In genomic region chr7:74083928-74084721, GRCh38 we compare ENCODE assay signal across 8 cellular contexts. TPM values are rescaled to one million over a fixed set of nuclear protein-coding genes. Genes with fewer than 3 reads are reported as not detected.
DNase-seq lines count a peak whose midpoint lies in the region; ATAC-seq and TF ChIP-seq lines count a peak whose summit lies in the region.

No MANE protein-coding gene starts in this region.

- ATAC-seq in Right ventricle myocardium inferior = peak; percentile 25
- ATAC-seq in HG02943 (IDR thresholded peaks at IDR 0.05; ENCODE audit: low read depth, unreplicated experiment) = peak; percentile 32
- peak; percentile 17 to 41 (median 31) for ATAC-seq in heart left ventricle

- TF ChIP-seq POLR2A in heart left ventricle (IDR thresholded peaks at IDR 0.05) = no peak
- no peak for TF ChIP-seq POLR2A in prostate gland (IDR thresholded peaks at IDR 0.05)

- intact Hi-C loops in Right ventricle myocardium inferior (cut with DNase I) = no loop called here
- intact Hi-C loops in cardiac septum (cut with DNase I) = loop anchor here (5.0 kb wide), 1 partner anchor 88 kb away; the partner anchor contains the start of gene EIF4H
- intact Hi-C loops in heart left ventricle (cut with DNase I) = loop anchor here in 3 of 10 donors (5.0 to 10.0 kb wide), 2 partner anchors 91 to 93 kb away; partner anchors contain the start of gene EIF4H (in 2 of the 3)
- intact Hi-C loops in prostate gland (cut with DNase I) = no loop called here

- H3K4me3 ChIP-seq in heart left ventricle (peak overlapping the region; percentile 50 to 89 (median 75)), prostate gland (peak overlapping the region; percentile 66 to 70)

- H3K36me3 ChIP-seq in heart left ventricle (peaks cover 0 to 21% (median 0%) of the 10 kb centered on the region in 9 donors), prostate gland (no peaks in the 10 kb centered on the region)

- peaks cover 0 to 27% (median 14%) of the 10 kb centered on the region in 12 donors for H3K4me1 ChIP-seq in heart left ventricle
- H3K4me1 ChIP-seq in prostate gland (replicated peaks) = peaks cover 3% of the 10 kb centered on the region

- 3 to 10% (median 5%) methylated on average over 9 to 61 of the region's 61 CpGs for WGBS in heart left ventricle, 4 donors
- under 1% methylated on average over 35 of the region's 61 CpGs for WGBS in prostate gland

- no peaks in the 10 kb centered on the region for H3K9me3 ChIP-seq in heart left ventricle
- no peaks in the 10 kb centered on the region for H3K9me3 ChIP-seq in prostate gland

- H3K27me3 ChIP-seq in heart left ventricle (no peaks in the 10 kb centered on the region), prostate gland (replicated peaks; ENCODE audit: insufficient read depth) (no peaks in the 10 kb centered on the region)

- DNase-seq in Right ventricle myocardium inferior (ENCODE audit: missing footprints) (no peak), cardiac septum (ENCODE audit: low spot score) (no peak), NCI-H2227 treated with DMSO at 0.1 percent for 48 hours (lab: John Stamatoyannopoulos, UW) (peak; percentile 29), heart left ventricle (peak in 3 of 5 donors; percentile 42 to 75 (median 55)), prostate gland (ENCODE audit: low spot score) (no peak), NCI-H2107 treated with DMSO at 0.1 percent for 48 hours (lab: John Stamatoyannopoulos, UW; ENCODE audit: unreplicated experiment) (no peak)
- DNase-seq in activated naive CD4-positive, alpha-beta T cell treated with Interleukin-2 at 50 U/mL for 16 hours = peak; percentile 26

- TF ChIP-seq CTCF in heart left ventricle (IDR thresholded peaks at IDR 0.05) (no peak), prostate gland (IDR thresholded peaks at IDR 0.05) (no peak)

- H3K27ac ChIP-seq in heart left ventricle (peak overlapping the region in 5 of 12 donors; percentile 35 to 60 (median 57)), prostate gland (peak overlapping the region; percentile 55 to 67)

RNA-seq across cellular contexts. Expression of gene LIMK1, which starts 0.5 kb away (rescaled TPM):
- total RNA-seq in Right ventricle myocardium inferior (8.7 TPM), cardiac septum (13.6 TPM), heart left ventricle (10 to 100 TPM in 7 of 9 donors, 1 to 10 TPM in 2; 9.3 to 23.2 (median 11.6) TPM), prostate gland (10 to 100 TPM; 12.8 to 41.2 TPM)
- polyA plus RNA-seq in heart left ventricle = 1 to 10 TPM; 6.3 to 9.3 TPM

RNA-seq across cellular contexts. Expression of gene ELN, which starts 56.2 kb away (rescaled TPM):
- total RNA-seq in Right ventricle myocardium inferior (29.9 TPM), cardiac septum (41.2 TPM), heart left ventricle (10 to 100 TPM; 17.4 to 81.1 (median 42.8) TPM), prostate gland (10 to 100 TPM; 34.7 to 93.4 TPM)
- 10 to 100 TPM; 37.9 to 68.1 TPM for polyA plus RNA-seq in heart left ventricle

Comparison
In these comparisons a context has a peak if more than half of its experiments do, and no peak if none do; other contexts are left out.
1. DNase-seq: peak in NCI-H2227 treated with DMSO at 0.1 percent for 48 hours (single experiment), activated naive CD4-positive, alpha-beta T cell treated with Interleukin-2 at 50 U/mL for 16 hours (single experiment) and heart left ventricle (3 of 5); none in Right ventricle myocardium inferior (single experiment), cardiac septum (single experiment), prostate gland (single experiment) and NCI-H2107 treated with DMSO at 0.1 percent for 48 hours (single experiment).
2. Peak in every context shown above with its lines, with median percentiles within 50 percentile points of each other: ATAC-seq.